ENCODE assay signal across 13 cellular contexts in the genomic region with DNA sequence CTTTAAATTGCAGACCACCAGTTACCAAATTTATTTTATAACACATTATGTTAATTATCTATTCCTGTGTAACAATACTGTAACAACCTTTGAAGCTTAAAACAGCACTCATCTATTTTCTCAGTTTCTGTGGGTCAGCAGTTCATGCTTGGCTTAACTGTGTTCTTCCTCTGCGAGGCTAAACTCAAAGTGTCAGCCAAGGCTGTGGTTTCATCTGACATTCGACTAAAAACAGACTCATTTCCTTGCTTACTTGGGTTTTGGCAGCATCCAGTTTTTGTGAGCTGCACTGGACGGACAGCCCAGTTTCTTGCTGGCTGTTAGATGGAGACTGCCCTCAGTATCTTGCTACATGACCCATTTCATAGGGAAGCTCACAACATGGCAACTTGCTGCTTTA.
DNase-seq lines count a peak whose midpoint lies in the region; ATAC-seq and TF ChIP-seq lines count a peak whose summit lies in the region.
"Had no signal": no experiment of that assay in that cellular context is flagged by ENCODE, and none has a peak within 500 bp of the region (broad histone marks: within the 10 kb centered on the region; RNA-seq: fewer than 3 reads in every experiment).

No MANE protein-coding gene starts in this region.

- ATAC-seq in GM18868 (IDR thresholded peaks at IDR 0.05; ENCODE audit: unreplicated experiment) (peak; percentile 89), HG02623 (IDR thresholded peaks at IDR 0.05; ENCODE audit: unreplicated experiment) (peak; percentile 84), HG03558 (IDR thresholded peaks at IDR 0.05; ENCODE audit: extremely low read depth, unreplicated experiment) (peak; percentile 78)
- ATAC-seq: mucosa of descending colon had no signal

- DNase-seq in medulla oblongata (ENCODE audit: extremely low spot score) (peak; percentile 12), NCI-H510A (lab: John Stamatoyannopoulos, UW) (no peak), erythroblast (lab: John Stamatoyannopoulos, UW) (no peak), NCI-H226 (no peak), NCI-H1417 treated with DMSO at 0.1 percent for 48 hours (lab: John Stamatoyannopoulos, UW) (no peak)
- DNase-seq: activated CD8-positive, alpha-beta memory T cell treated with anti-CD3 and anti-CD28 coated beads, Interleukin-2, amount 50 U/mL, for 4 hours; Calu3; NCI-H774; stimulated activated naive CD4-positive, alpha-beta T cell had no signal

- TF ChIP-seq POLR2A in erythroblast (IDR thresholded peaks at IDR 0.05; ENCODE audit: low read length), result no peak
